Comparison of ENCODE assay signal across 1 cellular context in genomic region chr1:16073490-16074104, GRCh38.
TF ChIP-seq lines count a peak whose summit lies in the region.

Gene FAM131C (minus strand): TSS chr1:16073651. CDS start chr1:16073442, 209 bp downstream.

TF ChIP-seq in K562, 482 proteins besides CTCF, POLR2A, EP300 and RAD21 (continued from another document):
- TF ChIP-seq BCLAF1 (IDR thresholded peaks at IDR 0.05; ENCODE audit: borderline replicate concordance in 1 of 2, control insufficient read depth in 1 of 2, low read depth in 2 of 2, low read length in 1 of 2): no peak
- peak in 1 of 2 experiments; percentile 54; a peak in 1 of 4 replicates for TF ChIP-seq MAZ (CRISPR knock-in tag; conservative IDR thresholded peaks at IDR 0.05 in 1 of 2, IDR thresholded peaks at IDR 0.05 in 1 of 2)
- TF ChIP-seq FUS (optimal IDR thresholded peaks at IDR 0.05; ENCODE audit: low read depth, low read length): no peak
- TF ChIP-seq SNRNP70 (optimal IDR thresholded peaks at IDR 0.05; ENCODE audit: low read depth, low read length): no peak
- peak; percentile 68 for TF ChIP-seq TBP (optimal IDR thresholded peaks at IDR 0.05; ENCODE audit: low read depth, low read length)
TF ChIP-seq in K562: peak in this region for 32.
